Comparison of ENCODE assay signal across 16 cellular contexts in the genomic region with DNA sequence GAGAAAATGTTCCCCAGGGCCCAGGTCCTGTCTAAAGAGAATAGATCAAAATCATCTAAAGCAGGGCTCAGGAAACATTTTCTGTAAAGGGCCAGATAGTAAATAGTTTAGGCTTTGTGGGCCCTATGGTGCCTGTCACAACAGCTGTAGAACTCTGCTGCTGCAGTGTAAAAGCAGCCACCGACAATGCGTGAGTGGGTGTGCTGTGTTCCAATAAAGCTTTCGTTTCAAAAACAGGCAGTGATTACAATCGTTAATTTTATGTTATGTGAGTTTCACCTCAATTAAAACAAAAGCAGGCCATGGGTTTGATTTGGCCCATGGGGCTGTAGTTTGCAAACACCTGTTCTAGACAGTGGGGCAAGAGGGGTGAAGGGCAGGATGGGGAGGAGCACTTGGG. TPM values are rescaled to one million over a fixed set of nuclear protein-coding genes. Genes with fewer than 3 reads are reported as not detected.
A peak's percentile ranks its signal among the peaks of the same experiment; 100 is the strongest.
DNase-seq lines count a peak whose midpoint lies in the region; ATAC-seq and TF ChIP-seq lines count a peak whose summit lies in the region.
"Had no signal": no experiment of that assay in that cellular context is flagged by ENCODE, and none has a peak within 500 bp of the region (broad histone marks: within the 10 kb centered on the region; RNA-seq: fewer than 3 reads in every experiment).

No MANE protein-coding gene starts in this region.

- intact Hi-C loops in left cardiac atrium (cut with DNase I) (loop anchor here in 1 of 2 donors (10.0 kb wide), 1 partner anchor 77 kb away; no protein-coding TSS in a partner anchor), Panc1 (cut with micrococcal nuclease; ENCODE audit: unreplicated experiment) (no loop called here), testis (cut with DNase I; ENCODE audit: low total_unique reads) (no loop called here)

- no peak overlapping the region for H2BK15ac ChIP-seq in mesenchymal stem cell (ENCODE audit: low read depth, poor library complexity, severe bottlenecking)

- no peak overlapping the region for H2AFZ ChIP-seq in mesenchymal stem cell (ENCODE audit: low read depth, low read length)
- H2AFZ ChIP-seq: GM23248 had no signal

- POLR2A ChIA-PET in Panc1 (lab: Charles Lee), result interaction anchor here (0.6 kb wide), 1 partner anchor 20 kb away, joined by 3 read pairs; no protein-coding TSS in a partner anchor

- no peak overlapping the region for H2BK5ac ChIP-seq in mesenchymal stem cell (ENCODE audit: low read depth, low read length, poor library complexity, severe bottlenecking)

- H3K4me1 ChIP-seq in cardiac muscle cell (ENCODE audit: low read depth) (peaks cover 13% of the 10 kb centered on the region), Panc1 (ENCODE audit: control insufficient read depth, insufficient read depth, low read length) (peaks cover 10% of the 10 kb centered on the region), mesenchymal stem cell (ENCODE audit: control insufficient read depth, insufficient read depth, low read depth, low read length) (peaks cover 2% of the 10 kb centered on the region), testis (peaks cover 4% of the 10 kb centered on the region)
- H3K4me1 ChIP-seq: HAP-1 had no signal

- in situ Hi-C loops in Panc1 (cut with HindIII; ENCODE audit: low pct_unique_long_range_greater_than_20kb, low sequenced_read_pairs), result no loop called here

- H3K36me3 ChIP-seq in cardiac muscle cell (no peaks in the 10 kb centered on the region), Panc1 (ENCODE audit: control insufficient read depth, insufficient read depth, low read length) (no peaks in the 10 kb centered on the region), mesenchymal stem cell (ENCODE audit: control insufficient read depth in 1 of 2, insufficient read depth in 2 of 2, low read depth in 1 of 2, low read length in 2 of 2) (no peaks in the 10 kb centered on the region), testis (ENCODE audit: low read depth, missing control alignments) (no peaks in the 10 kb centered on the region)
- H3K36me3 ChIP-seq: BLaER1 treated with 17β-estradiol and CSF1 and Interleukin-3, amounts not matched to agents 10 nM and 100 nM; HAP-1 had no signal

- H3K18ac ChIP-seq in mesenchymal stem cell (ENCODE audit: low read depth in 1 of 2, low read length in 2 of 2), result no peak overlapping the region

- H3K27ac ChIP-seq in cardiac muscle cell (peak overlapping the region; percentile 91), Panc1 (ENCODE audit: low read length) (peak overlapping the region; percentile 97; the same call in 1 of the 2 replicates), mesenchymal stem cell (ENCODE audit: low read length, poor library complexity, severe bottlenecking) (no peak overlapping the region), testis (no peak overlapping the region)
- H3K27ac ChIP-seq: GM23248 had no signal

- no peak for TF ChIP-seq POLR2A in testis (IDR thresholded peaks at IDR 0.05)

- H3K9me3 ChIP-seq in cardiac muscle cell (ENCODE audit: low read depth) (no peaks in the 10 kb centered on the region), Panc1 (ENCODE audit: control insufficient read depth, insufficient read depth, low read depth, low read length) (no peaks in the 10 kb centered on the region), mesenchymal stem cell (ENCODE audit: control insufficient read depth, low read length) (no peaks in the 10 kb centered on the region), testis (no peaks in the 10 kb centered on the region)
- H3K9me3 ChIP-seq: HAP-1 had no signal

- no peaks in the 10 kb centered on the region for H3K27me3 ChIP-seq in cardiac muscle cell
- H3K27me3 ChIP-seq in Panc1 (ENCODE audit: control insufficient read depth, insufficient read depth, low read length), result no peaks in the 10 kb centered on the region
- H3K27me3 ChIP-seq in mesenchymal stem cell (ENCODE audit: control insufficient read depth in 1 of 2, insufficient read depth in 1 of 2, low read length in 2 of 2), result no peaks in the 10 kb centered on the region
- no peaks in the 10 kb centered on the region for H3K27me3 ChIP-seq in testis
- H3K27me3 ChIP-seq: BLaER1 treated with 17β-estradiol and CSF1 and Interleukin-3, amounts not matched to agents 10 nM and 100 nM had no signal

- H3K23ac ChIP-seq in mesenchymal stem cell (ENCODE audit: low read length in 2 of 2), result no peak overlapping the region

- H4K91ac ChIP-seq in mesenchymal stem cell (ENCODE audit: low read length), result no peak overlapping the region

- H3K14ac ChIP-seq in mesenchymal stem cell (ENCODE audit: low read length in 2 of 2), result no peak overlapping the region

- H2AK5ac ChIP-seq in mesenchymal stem cell (ENCODE audit: low read length, severe bottlenecking), result no peak overlapping the region

- H2BK12ac ChIP-seq in mesenchymal stem cell (ENCODE audit: low read length in 2 of 2), result no peak overlapping the region

- DNase-seq in cardiac muscle cell (ENCODE audit: low read depth in 1 of 2, low spot score in 1 of 2) (no peak), left cardiac atrium (no peak), Panc1 (ENCODE audit: low read depth, low spot score) (no peak), islet precursor cell (peak; percentile 24), mesenchymal stem cell (no peak), SW480 (ENCODE audit: low spot score) (no peak), testis (no peak)
- DNase-seq: CD8-positive, alpha-beta T cell; DMS 273 treated with DMSO at 0.1 percent for 48 hours; DMS53; DND-41; EL; GM23248 had no signal

- H4K8ac ChIP-seq in mesenchymal stem cell (ENCODE audit: low read length), result no peak overlapping the region

- no peak overlapping the region for H3K4me3 ChIP-seq in cardiac muscle cell
- no peak overlapping the region for H3K4me3 ChIP-seq in Panc1 (ENCODE audit: low read depth in 2 of 2, low read length in 2 of 2)
- H3K4me3 ChIP-seq in mesenchymal stem cell (ENCODE audit: insufficient read depth in 1 of 2, low read depth in 1 of 2, low read length in 2 of 2), result no peak overlapping the region
- no peak overlapping the region for H3K4me3 ChIP-seq in testis
- H3K4me3 ChIP-seq: BLaER1 treated with 17β-estradiol and CSF1 and Interleukin-3, amounts not matched to agents 10 nM and 100 nM; GM12878; GM23248; HAP-1 had no signal

- no TSS peak for BruUV-seq in Panc1 (replicated peaks; lab: Mats Ljungman, UMichigan)

- no peak overlapping the region for H2BK120ac ChIP-seq in mesenchymal stem cell (ENCODE audit: low read depth, low read length)

- no peak overlapping the region for H3K4ac ChIP-seq in mesenchymal stem cell (ENCODE audit: low read depth in 1 of 2, low read length in 2 of 2)

- no peak overlapping the region for H3K4me2 ChIP-seq in mesenchymal stem cell (ENCODE audit: low read length, poor library complexity, severe bottlenecking)

- no peak for ATAC-seq in left cardiac atrium
- ATAC-seq in Panc1, result no peak
- ATAC-seq: CD8-positive, alpha-beta T cell; GM12878 had no signal

- TF ChIP-seq CTCF in cardiac muscle cell (IDR thresholded peaks at IDR 0.05; ENCODE audit: low read depth, low read length) (no peak), Panc1 (IDR thresholded peaks at IDR 0.05) (no peak), testis (IDR thresholded peaks at IDR 0.05) (no peak)

- over 99% methylated on average over 4 of the region's 4 CpGs for WGBS in mesenchymal stem cell
- 83 to 86% methylated on average over 4 of the region's 4 CpGs for WGBS in testis, 2 donors

- no peaks in the 10 kb centered on the region for H3K79me1 ChIP-seq in mesenchymal stem cell (replicated peaks; ENCODE audit: low read length, poor library complexity, severe bottlenecking)

- no peak overlapping the region for H3K9ac ChIP-seq in mesenchymal stem cell (ENCODE audit: low read length)
- H3K9ac ChIP-seq: BLaER1 treated with 17β-estradiol and CSF1 and Interleukin-3, amounts not matched to agents 10 nM and 100 nM; GM23248 had no signal

- CTCF ChIA-PET in Panc1 (lab: Charles Lee), result interaction anchor here (0.6 kb wide), 1 partner anchor 213 kb away, joined by 15 read pairs; no protein-coding TSS in a partner anchor

RNA-seq across cellular contexts. Expression of gene HEG1, which starts 12.5 kb away (rescaled TPM):
- 16.5 and 42.7 TPM in 2 replicates for total RNA-seq in cardiac muscle cell
- 17.4 and 24.9 TPM in 2 replicates for polyA plus RNA-seq in cardiac muscle cell
- 100 to 1,000 TPM; 120 to 149 TPM for total RNA-seq in left cardiac atrium
- 141 TPM for total RNA-seq in Panc1 (2021; ENCODE audit: unreplicated experiment)
- polyA plus RNA-seq in Panc1 (2012; ENCODE audit: insufficient read length), result 63.2 TPM
- 134 TPM for polyA plus RNA-seq in mesenchymal stem cell (2013, experiment 1 of 2)
- polyA plus RNA-seq in mesenchymal stem cell (2013, experiment 2 of 2), result 130 TPM
- total RNA-seq in testis, result 100 to 1,000 TPM; 120 to 160 TPM
- 50.3 TPM for polyA plus RNA-seq in testis (ENCODE audit: insufficient read depth, low read depth, low replicate concordance)

Comparison
In these comparisons a context has a peak if more than half of its experiments do, and no peak if none do; other contexts are left out.
1. H3K27ac ChIP-seq: peak in cardiac muscle cell (single experiment) and Panc1 (single experiment); none in mesenchymal stem cell (single experiment) and testis (0 of 2).